ENCODE assay signal across 20 cellular contexts in genomic region chr7:101939136-101939695, GRCh38.
A peak's percentile ranks its signal among the peaks of the same experiment; 100 is the strongest.
DNase-seq lines count a peak whose midpoint lies in the region; ATAC-seq and TF ChIP-seq lines count a peak whose summit lies in the region.
"Had no signal": no experiment of that assay in that cellular context is flagged by ENCODE, and none has a peak within 500 bp of the region (broad histone marks: within the 10 kb centered on the region; RNA-seq: fewer than 3 reads in every experiment).

No MANE protein-coding gene starts in this region.

- H3K4me2 ChIP-seq in KMS-11: peak overlapping the region; percentile 35; the same call in 1 of the 2 replicates
- H3K4me2 ChIP-seq: smooth muscle cell had no signal

- H3K9me3 ChIP-seq in esophagus muscularis mucosa (no peaks in the 10 kb centered on the region), tibial nerve (no peaks in the 10 kb centered on the region), Caco-2 (no peaks in the 10 kb centered on the region)
- H3K9me3 ChIP-seq: left lung had no signal

- H3K4me1 ChIP-seq in KMS-11 (ENCODE audit: low read depth, poor library complexity, severe bottlenecking): peaks cover 48% of the 10 kb centered on the region
- H3K4me1 ChIP-seq in esophagus muscularis mucosa: peaks cover 75 to 89% (median 86%) of the 10 kb centered on the region in 4 donors
- peaks cover 0 to 52% (median 11%) of the 10 kb centered on the region in 4 donors for H3K4me1 ChIP-seq in tibial nerve
- H3K4me1 ChIP-seq in Caco-2: peaks cover 26% of the 10 kb centered on the region

- no peaks in the 10 kb centered on the region for H3K36me3 Mint-ChIP-seq in natural killer cell treated with Interleukin-12 subunit alpha and Interleukin-12 subunit beta and Interleukin-15 and Interleukin-18, amount 100 ng/mL, for 72 hours
- H3K36me3 Mint-ChIP-seq in natural killer cell: no peaks in the 10 kb centered on the region
- peaks cover 80% of the 10 kb centered on the region for H3K36me3 Mint-ChIP-seq in Caco-2 (ENCODE audit: insufficient read depth, unreplicated experiment)

- H3K9ac ChIP-seq in KMS-11: no peak overlapping the region

- no peaks in the 10 kb centered on the region for H3K36me3 ChIP-seq in KMS-11 (ENCODE audit: insufficient read depth)
- no peaks in the 10 kb centered on the region for H3K36me3 ChIP-seq in esophagus muscularis mucosa
- no peaks in the 10 kb centered on the region for H3K36me3 ChIP-seq in tibial nerve
- no peaks in the 10 kb centered on the region for H3K36me3 ChIP-seq in Caco-2 (ENCODE audit: control insufficient read depth, insufficient read depth, low read length)

- H3K79me2 ChIP-seq in KMS-11 (ENCODE audit: insufficient read depth, low read depth): peaks cover 6% of the 10 kb centered on the region; the same call in 1 of the 2 replicates

- TF ChIP-seq POLR2A in esophagus muscularis mucosa (IDR thresholded peaks at IDR 0.05; ENCODE audit: low read depth): no peak
- TF ChIP-seq POLR2A in tibial nerve (IDR thresholded peaks at IDR 0.05): no peak

- H3K4me1 Mint-ChIP-seq in natural killer cell treated with Interleukin-12 subunit alpha and Interleukin-12 subunit beta and Interleukin-15 and Interleukin-18, amount 100 ng/mL, for 72 hours (ENCODE audit: low read depth in 2 of 2): peaks cover 6 to 18% of the 10 kb centered on the region in 2 donors
- H3K4me1 Mint-ChIP-seq in natural killer cell (peaks cover 5 to 24% of the 10 kb centered on the region in 2 donors), Caco-2 (ENCODE audit: low read depth, unreplicated experiment) (peaks cover 17% of the 10 kb centered on the region)

- ATAC-seq in natural killer cell treated with Interleukin-12 subunit alpha and Interleukin-12 subunit beta and Interleukin-15 and Interleukin-18, amount 100 ng/mL, for 72 hours: no peak
- no peak for ATAC-seq in natural killer cell
- ATAC-seq in GM18868 (IDR thresholded peaks at IDR 0.05; ENCODE audit: unreplicated experiment): no peak
- ATAC-seq: left lung had no signal

- H3K27ac Mint-ChIP-seq in natural killer cell treated with Interleukin-12 subunit alpha and Interleukin-12 subunit beta and Interleukin-15 and Interleukin-18, amount 100 ng/mL, for 72 hours: no peak overlapping the region
- H3K27ac Mint-ChIP-seq in natural killer cell: no peak overlapping the region
- no peak overlapping the region for H3K27ac Mint-ChIP-seq in Caco-2 (ENCODE audit: unreplicated experiment)
- H3K27ac Mint-ChIP-seq: type B pancreatic cell had no signal

- no peak overlapping the region for H2AFZ ChIP-seq in KMS-11 (ENCODE audit: low read depth)

- H3K27me3 ChIP-seq in KMS-11 (ENCODE audit: insufficient read depth, low read depth): no peaks in the 10 kb centered on the region
- H3K27me3 ChIP-seq in esophagus muscularis mucosa: no peaks in the 10 kb centered on the region
- H3K27me3 ChIP-seq in tibial nerve: no peaks in the 10 kb centered on the region
- H3K27me3 ChIP-seq in Caco-2 (replicated peaks; ENCODE audit: control insufficient read depth, insufficient read depth, low read length): no peaks in the 10 kb centered on the region
- H3K27me3 ChIP-seq: left lung had no signal

- H3K4me3 ChIP-seq in KMS-11 (IDR thresholded peaks at IDR 0.05; ENCODE audit: insufficient read depth, low read depth, low read length) (no peak overlapping the region), esophagus muscularis mucosa (no peak overlapping the region), tibial nerve (no peak overlapping the region), Caco-2 (ENCODE audit: low read depth, low read length) (no peak overlapping the region)
- H3K4me3 ChIP-seq: left lung, smooth muscle cell had no signal

- TF ChIP-seq CTCF in natural killer cell (IDR thresholded peaks at IDR 0.05): no peak
- TF ChIP-seq CTCF in KMS-11 (conservative IDR thresholded peaks at IDR 0.05; ENCODE audit: low read depth, low read length): no peak
- no peak for TF ChIP-seq CTCF in esophagus muscularis mucosa (IDR thresholded peaks at IDR 0.05)
- no peak for TF ChIP-seq CTCF in tibial nerve (IDR thresholded peaks at IDR 0.05)
- no peak for TF ChIP-seq CTCF in Caco-2 (IDR thresholded peaks at IDR 0.05; ENCODE audit: insufficient read depth in 1 of 2, low read depth in 1 of 2, low read length in 1 of 2, severe bottlenecking in 1 of 2, unreplicated experiment in 1 of 2)

- BruUV-seq in Caco-2 (replicated peaks; lab: Mats Ljungman, UMichigan): no TSS peak

- H4K20me1 ChIP-seq in KMS-11 (ENCODE audit: insufficient read depth): peaks cover 4% of the 10 kb centered on the region; the same call in 1 of the 2 replicates

- no peak overlapping the region for H3K27ac ChIP-seq in KMS-11
- peak overlapping the region in 3 of 4 donors; percentile 89 to 92 (median 90) for H3K27ac ChIP-seq in esophagus muscularis mucosa (replicated peaks in 1 of 4)
- H3K27ac ChIP-seq in tibial nerve: no peak overlapping the region
- H3K27ac ChIP-seq: left lung had no signal

- POLR2A ChIA-PET in Caco-2 (lab: Charles Lee): no interaction called here

- H3K4me3 Mint-ChIP-seq in natural killer cell treated with Interleukin-12 subunit alpha and Interleukin-12 subunit beta and Interleukin-15 and Interleukin-18, amount 100 ng/mL, for 72 hours: no peak overlapping the region
- H3K4me3 Mint-ChIP-seq in natural killer cell: no peak overlapping the region
- no peak overlapping the region for H3K4me3 Mint-ChIP-seq in Caco-2 (ENCODE audit: unreplicated experiment)
- H3K4me3 Mint-ChIP-seq: CD8-positive, alpha-beta memory T cell; type B pancreatic cell had no signal

- no peak for TF ChIP-seq EP300 in esophagus muscularis mucosa (IDR thresholded peaks at IDR 0.05)
- no peak for TF ChIP-seq EP300 in tibial nerve (IDR thresholded peaks at IDR 0.05)

- peak; percentile 15 for DNase-seq in natural killer cell treated with Interleukin-12 subunit alpha and Interleukin-12 subunit beta and Interleukin-15 and Interleukin-18, amount 100 ng/mL, for 72 hours (ENCODE audit: low spot score)
- DNase-seq in natural killer cell (no peak), esophagus muscularis mucosa (ENCODE audit: extremely low spot score) (no peak), tibial nerve (ENCODE audit: low spot score in 2 of 2) (no peak), Caco-2 (no peak), NCI-H524 (lab: John Stamatoyannopoulos, UW) (no peak)
- DNase-seq: ACHN; activated naive CD4-positive, alpha-beta T cell; CD8-positive, alpha-beta memory T cell; foreskin fibroblast; KBM-7; NCI-H1417; NCI-H2171 treated with DMSO at 0.1 percent for 48 hours; NCI-H82; stimulated activated naive CD4-positive, alpha-beta T cell had no signal

- H3K27me3 Mint-ChIP-seq in natural killer cell treated with Interleukin-12 subunit alpha and Interleukin-12 subunit beta and Interleukin-15 and Interleukin-18, amount 100 ng/mL, for 72 hours: no peaks in the 10 kb centered on the region
- H3K27me3 Mint-ChIP-seq in natural killer cell (ENCODE audit: low read depth in 2 of 2): no peaks in the 10 kb centered on the region
- H3K27me3 Mint-ChIP-seq in Caco-2 (ENCODE audit: insufficient read depth, unreplicated experiment): no peaks in the 10 kb centered on the region
- H3K27me3 Mint-ChIP-seq: CD8-positive, alpha-beta memory T cell had no signal

- CTCF ChIA-PET in Caco-2 (lab: Charles Lee): no interaction called here

- no peaks in the 10 kb centered on the region for H3K9me3 Mint-ChIP-seq in natural killer cell treated with Interleukin-12 subunit alpha and Interleukin-12 subunit beta and Interleukin-15 and Interleukin-18, amount 100 ng/mL, for 72 hours
- no peaks in the 10 kb centered on the region for H3K9me3 Mint-ChIP-seq in natural killer cell
- no peaks in the 10 kb centered on the region for H3K9me3 Mint-ChIP-seq in Caco-2 (ENCODE audit: unreplicated experiment)
- H3K9me3 Mint-ChIP-seq: CD8-positive, alpha-beta memory T cell; type B pancreatic cell had no signal

- WGBS in esophagus muscularis mucosa: 95% methylated on average over 8 of the region's 8 CpGs
- 97% methylated on average over 8 of the region's 8 CpGs for WGBS in tibial nerve, 2 donors

- intact Hi-C loops in natural killer cell (cut with micrococcal nuclease): no loop called here
- intact Hi-C loops in esophagus muscularis mucosa (cut with DNase I): loop anchor here (5.0 kb wide), 1 partner anchor 57 kb away; no protein-coding TSS in a partner anchor
- intact Hi-C loops in Caco-2 (cut with micrococcal nuclease; ENCODE audit: unreplicated experiment): no loop called here

Comparison
In these comparisons a context has a peak if more than half of its experiments do, and no peak if none do; other contexts are left out.
1. H3K27ac ChIP-seq: peak in esophagus muscularis mucosa (3 of 4); none in KMS-11 (single experiment) and tibial nerve (0 of 4).